ENCODE assay signal across 9 cellular contexts in the genomic region with DNA sequence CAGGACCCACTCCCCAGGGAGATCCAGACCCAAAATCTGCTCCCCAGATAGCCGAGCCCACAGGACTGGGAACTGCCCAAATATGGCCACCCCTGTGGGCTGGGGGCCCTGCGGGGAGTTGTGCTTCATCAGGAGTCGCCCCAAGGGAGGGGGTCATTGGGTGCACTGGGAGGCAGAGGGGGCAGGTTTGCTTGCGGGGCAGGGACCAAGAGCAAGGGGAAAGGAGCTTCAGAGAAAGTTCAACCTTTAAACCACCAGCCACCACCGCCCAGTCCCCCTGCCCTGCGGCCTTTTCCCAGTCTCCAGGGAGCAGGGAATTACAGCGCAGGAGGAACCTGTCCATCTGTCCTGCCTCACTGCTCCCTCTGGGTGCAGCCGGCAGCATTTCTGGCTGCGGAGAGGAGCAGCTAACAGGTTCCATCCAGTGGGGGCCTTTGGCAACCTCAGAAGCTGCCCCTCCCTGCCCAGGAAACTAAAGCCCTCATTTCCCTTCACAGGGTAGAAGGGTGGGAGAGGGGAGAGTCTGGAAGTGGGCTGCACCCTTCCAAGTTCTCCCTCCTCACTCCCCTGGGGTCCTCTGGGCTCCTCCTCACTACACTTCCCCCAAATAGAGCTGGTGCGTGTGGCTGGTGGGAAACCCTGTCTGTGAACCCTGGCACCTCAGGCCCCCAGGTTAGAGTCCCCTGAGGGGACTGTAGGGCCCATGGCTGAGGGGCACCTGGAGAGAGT. TPM values are rescaled to one million over a fixed set of nuclear protein-coding genes. Genes with fewer than 3 reads are reported as not detected.
DNase-seq lines count a peak whose midpoint lies in the region; ATAC-seq, FAIRE-seq and TF ChIP-seq lines count a peak whose summit lies in the region.
"Had no signal": no experiment of that assay in that cellular context is flagged by ENCODE, and none has a peak within 500 bp of the region (broad histone marks: within the 10 kb centered on the region; RNA-seq: fewer than 3 reads in every experiment).

No MANE protein-coding gene starts in this region.

- H3K36me3 Mint-ChIP-seq in activated CD4-positive, alpha-beta T cell treated with anti-CD3 and anti-CD28 coated beads, Interleukin-2, amount 10 ng/mL, durations not matched to agents 7 days and 5 days (ENCODE audit: low read depth) = peaks cover 4% of the 10 kb centered on the region
- no peaks in the 10 kb centered on the region for H3K36me3 Mint-ChIP-seq in activated T-helper 2 cell treated with anti-CD3 and anti-CD28 coated beads, Interferon-gamma antibody, Interleukin-2, Interleukin-4, amounts not matched to agents 10 μg/mL and 5 μg/mL and 100 μg/mL, durations not matched to agents 14 hours and 24 hours and 36 hours (ENCODE audit: low read depth)

- dilution Hi-C loops in keratinocyte (cut with MboI; ENCODE audit: extremely low pct_ligation_motif_present, low sequenced_read_pairs) = no loop called here

- DNase-seq in activated CD4-positive, alpha-beta T cell treated with anti-CD3 and anti-CD28 coated beads, Interleukin-2, amount 10 ng/mL, durations not matched to agents 7 days and 5 days = peak; percentile 18
- DNase-seq in activated CD4-positive, alpha-beta T cell treated with anti-CD3 and anti-CD28 coated beads for 1 hour = no peak
- DNase-seq in activated T-helper 2 cell treated with anti-CD3 and anti-CD28 coated beads, Interferon-gamma antibody, Interleukin-2, Interleukin-4, amounts not matched to agents 10 μg/mL and 5 μg/mL and 100 μg/mL, durations not matched to agents 14 hours and 24 hours and 36 hours (ENCODE audit: low spot score) = no peak
- no peak for DNase-seq in keratinocyte (ENCODE audit: low read depth, low spot score)
- no peak for DNase-seq in thoracic aorta (ENCODE audit: low spot score)
- DNase-seq in EL = no peak

- no peaks in the 10 kb centered on the region for H4K20me1 ChIP-seq in keratinocyte (ENCODE audit: control insufficient read depth, extremely low read depth, insufficient read depth, low read length)

- H3K4me1 Mint-ChIP-seq in activated CD4-positive, alpha-beta T cell treated with anti-CD3 and anti-CD28 coated beads, Interleukin-2, amount 10 ng/mL, durations not matched to agents 7 days and 5 days = peaks cover 48% of the 10 kb centered on the region
- H3K4me1 Mint-ChIP-seq in activated T-helper 2 cell treated with anti-CD3 and anti-CD28 coated beads, Interferon-gamma antibody, Interleukin-2, Interleukin-4, amounts not matched to agents 10 μg/mL and 5 μg/mL and 100 μg/mL, durations not matched to agents 14 hours and 24 hours and 36 hours (ENCODE audit: low read depth) = peaks cover 28% of the 10 kb centered on the region

- intact Hi-C loops in activated T-helper 2 cell treated with anti-CD3 and anti-CD28 coated beads, Interferon-gamma antibody, Interleukin-2, Interleukin-4, amounts not matched to agents 10 μg/mL and 5 μg/mL and 100 μg/mL, durations not matched to agents 14 hours and 24 hours and 36 hours (cut with micrococcal nuclease) = no loop called here

- no peaks in the 10 kb centered on the region for H3K27me3 Mint-ChIP-seq in activated CD4-positive, alpha-beta T cell treated with anti-CD3 and anti-CD28 coated beads, Interleukin-2, amount 10 ng/mL, durations not matched to agents 7 days and 5 days
- no peaks in the 10 kb centered on the region for H3K27me3 Mint-ChIP-seq in activated T-helper 2 cell treated with anti-CD3 and anti-CD28 coated beads, Interferon-gamma antibody, Interleukin-2, Interleukin-4, amounts not matched to agents 10 μg/mL and 5 μg/mL and 100 μg/mL, durations not matched to agents 14 hours and 24 hours and 36 hours (ENCODE audit: low read depth)

- no peak for TF ChIP-seq CTCF in keratinocyte (optimal IDR thresholded peaks at IDR 0.05 in 1 of 3, IDR thresholded peaks at IDR 0.05 in 1 of 3, conservative IDR thresholded peaks at IDR 0.05 in 1 of 3; ENCODE audit: extremely low read depth in 1 of 3, insufficient read depth in 2 of 3, low read length in 3 of 3)
- TF ChIP-seq CTCF in thoracic aorta (IDR thresholded peaks at IDR 0.05) = no peak

- H3K36me3 ChIP-seq in keratinocyte (ENCODE audit: control insufficient read depth in 2 of 2, extremely low read depth in 1 of 2, insufficient read depth in 2 of 2, low read length in 2 of 2) (peaks cover 0 to 2% of the 10 kb centered on the region in 2 experiments), thoracic aorta (peaks cover 4% of the 10 kb centered on the region)

- H3K4me3 ChIP-seq in keratinocyte (ENCODE audit: control insufficient read depth in 2 of 3, extremely low read depth in 1 of 3, insufficient read depth in 2 of 3, low read depth in 1 of 3, low read length in 3 of 3) (no peak overlapping the region), thoracic aorta (peak overlapping the region; percentile 60)

- peak overlapping the region; percentile 98 for H3K27ac Mint-ChIP-seq in activated CD4-positive, alpha-beta T cell treated with anti-CD3 and anti-CD28 coated beads, Interleukin-2, amount 10 ng/mL, durations not matched to agents 7 days and 5 days
- H3K27ac Mint-ChIP-seq in activated T-helper 2 cell treated with anti-CD3 and anti-CD28 coated beads, Interferon-gamma antibody, Interleukin-2, Interleukin-4, amounts not matched to agents 10 μg/mL and 5 μg/mL and 100 μg/mL, durations not matched to agents 14 hours and 24 hours and 36 hours = peak overlapping the region; percentile 87

- no peak overlapping the region for H3K9ac ChIP-seq in keratinocyte (ENCODE audit: control insufficient read depth, extremely low read depth, insufficient read depth, low read length)

- no peaks in the 10 kb centered on the region for H3K9me3 Mint-ChIP-seq in activated CD4-positive, alpha-beta T cell treated with anti-CD3 and anti-CD28 coated beads, Interleukin-2, amount 10 ng/mL, durations not matched to agents 7 days and 5 days
- H3K9me3 Mint-ChIP-seq in activated T-helper 2 cell treated with anti-CD3 and anti-CD28 coated beads, Interferon-gamma antibody, Interleukin-2, Interleukin-4, amounts not matched to agents 10 μg/mL and 5 μg/mL and 100 μg/mL, durations not matched to agents 14 hours and 24 hours and 36 hours = no peaks in the 10 kb centered on the region

- H3K4me3 Mint-ChIP-seq in activated CD4-positive, alpha-beta T cell treated with anti-CD3 and anti-CD28 coated beads, Interleukin-2, amount 10 ng/mL, durations not matched to agents 7 days and 5 days = peak overlapping the region; percentile 77
- H3K4me3 Mint-ChIP-seq in activated T-helper 2 cell treated with anti-CD3 and anti-CD28 coated beads, Interferon-gamma antibody, Interleukin-2, Interleukin-4, amounts not matched to agents 10 μg/mL and 5 μg/mL and 100 μg/mL, durations not matched to agents 14 hours and 24 hours and 36 hours (ENCODE audit: low read depth) = peak overlapping the region; percentile 75

- FAIRE-seq in keratinocyte (lab: Jason Lieb, UNC) = no peak
- FAIRE-seq: colon had no signal

- CTCF ChIA-PET in activated CD4-positive, alpha-beta T cell treated with anti-CD3 and anti-CD28 coated beads, Interleukin-2, amount 10 ng/mL, durations not matched to agents 7 days and 5 days (lab: Charles Lee) = interaction anchor here (1.9 kb wide), 1 partner anchor 13 kb away, joined by 9 read pairs; a partner anchor contains a TSS

- H3K27ac ChIP-seq in keratinocyte (ENCODE audit: control insufficient read depth, insufficient read depth, low read length) (no peak overlapping the region), thoracic aorta (peak overlapping the region; percentile 69 to 70)

- H3K4me1 ChIP-seq in keratinocyte (ENCODE audit: control insufficient read depth, extremely low read depth, insufficient read depth, low read length) = peaks cover 3% of the 10 kb centered on the region
- peaks cover 11 to 28% of the 10 kb centered on the region in 2 donors for H3K4me1 ChIP-seq in thoracic aorta (ENCODE audit: control insufficient read depth in 1 of 2, low read depth in 2 of 2)

- H3K27me3 ChIP-seq in keratinocyte (ENCODE audit: control insufficient read depth, extremely low read depth, insufficient read depth, low read length) = no peaks in the 10 kb centered on the region
- no peaks in the 10 kb centered on the region for H3K27me3 ChIP-seq in thoracic aorta (replicated peaks; ENCODE audit: insufficient read depth)

- no peak overlapping the region for H2AFZ ChIP-seq in keratinocyte (ENCODE audit: control insufficient read depth, low read length)

- no peaks in the 10 kb centered on the region for H3K9me1 ChIP-seq in keratinocyte (ENCODE audit: control insufficient read depth, extremely low read depth, insufficient read depth, low read length)

- peak overlapping the region; percentile 54 for H3K4me2 ChIP-seq in keratinocyte (ENCODE audit: control insufficient read depth, extremely low read depth, insufficient read depth, low read depth, low read length)

- ATAC-seq in thoracic aorta (ENCODE audit: insufficient number of reproducible peaks, low FRiP score, low read depth) (no peak), esophagus mucosa (no peak), HG03565 (IDR thresholded peaks at IDR 0.05; ENCODE audit: unreplicated experiment) (no peak)

- no peaks in the 10 kb centered on the region for H3K9me3 ChIP-seq in keratinocyte (ENCODE audit: control insufficient read depth, low read depth, low read length)
- H3K9me3 ChIP-seq in thoracic aorta = no peaks in the 10 kb centered on the region

- POLR2A ChIA-PET in activated CD4-positive, alpha-beta T cell treated with anti-CD3 and anti-CD28 coated beads, Interleukin-2, amount 10 ng/mL, durations not matched to agents 7 days and 5 days (lab: Charles Lee) = no interaction called here

- H3K79me2 ChIP-seq in keratinocyte (ENCODE audit: control insufficient read depth, insufficient read depth, low read length) = no peaks in the 10 kb centered on the region

RNA-seq across cellular contexts. Expression of a gene that starts 13.8 kb away (rescaled TPM):
- total RNA-seq in activated CD4-positive, alpha-beta T cell treated with anti-CD3 and anti-CD28 coated beads, Interleukin-2, amount 10 ng/mL, durations not matched to agents 7 days and 5 days = 100 to 1,000 TPM; 119 to 131 TPM
- total RNA-seq in activated T-helper 2 cell treated with anti-CD3 and anti-CD28 coated beads, Interferon-gamma antibody, Interleukin-2, Interleukin-4, amounts not matched to agents 10 μg/mL and 5 μg/mL and 100 μg/mL, durations not matched to agents 14 hours and 24 hours and 36 hours = 83.4 and 88.9 TPM in 2 replicates
- polyA plus RNA-seq in keratinocyte = 2.1 to 13.1 TPM (median 7.8 TPM) in 3 replicates
- polyA plus RNA-seq in keratinocyte (2011; ENCODE audit: low read depth) = not detected
- 3.8 and 3.9 TPM in 2 replicates for polyA plus RNA-seq in keratinocyte (2011; cell fraction: cytosol; rRNA removed)
- polyA plus RNA-seq in keratinocyte (2011; cell fraction: nucleus; rRNA removed) = 1.7 and 1.9 TPM in 2 replicates
- polyA plus RNA-seq in keratinocyte (2012; ENCODE audit: low replicate concordance) = 0.24 and 11.8 TPM in 2 replicates
- polyA minus RNA-seq in keratinocyte = 1.8 to 10.6 TPM (median 8.2 TPM) in 3 replicates
- polyA minus RNA-seq in keratinocyte (2011; cell fraction: cytosol; rRNA and poly(A)+ RNA removed) = 3.1 TPM
- 1.7 and 2.0 TPM in 2 replicates for polyA minus RNA-seq in keratinocyte (2011; cell fraction: nucleus; rRNA and poly(A)+ RNA removed)
- 1 to 10 TPM in 1 of 2 donors, under 1 TPM in 1; 0.14 to 1.1 TPM for total RNA-seq in thoracic aorta
- 13.9 TPM for total RNA-seq in esophagus mucosa

RNA-seq across cellular contexts. Expression of a gene that starts 32.6 kb away (rescaled TPM):
- total RNA-seq in activated CD4-positive, alpha-beta T cell treated with anti-CD3 and anti-CD28 coated beads, Interleukin-2, amount 10 ng/mL, durations not matched to agents 7 days and 5 days = 10 to 100 TPM; 50.6 to 56.8 TPM
- total RNA-seq in activated T-helper 2 cell treated with anti-CD3 and anti-CD28 coated beads, Interferon-gamma antibody, Interleukin-2, Interleukin-4, amounts not matched to agents 10 μg/mL and 5 μg/mL and 100 μg/mL, durations not matched to agents 14 hours and 24 hours and 36 hours = 75.4 and 76.8 TPM in 2 replicates
- polyA plus RNA-seq in keratinocyte = 10.1 to 57.2 TPM (median 13.7 TPM) in 3 replicates
- 9.4 TPM for polyA plus RNA-seq in keratinocyte (2011; ENCODE audit: low read depth)
- 30.5 and 39.1 TPM in 2 replicates for polyA plus RNA-seq in keratinocyte (2011; cell fraction: cytosol; rRNA removed)
- 22.1 and 26.0 TPM in 2 replicates for polyA plus RNA-seq in keratinocyte (2011; cell fraction: nucleus; rRNA removed)
- polyA plus RNA-seq in keratinocyte (2012; ENCODE audit: low replicate concordance) = 26.5 and 53.2 TPM in 2 replicates
- polyA minus RNA-seq in keratinocyte = 23.2 to 80.7 TPM (median 31.9 TPM) in 3 replicates
- polyA minus RNA-seq in keratinocyte (2011; cell fraction: cytosol; rRNA and poly(A)+ RNA removed) = 20.9 TPM
- polyA minus RNA-seq in keratinocyte (2011; cell fraction: nucleus; rRNA and poly(A)+ RNA removed) = 7.9 and 12.6 TPM in 2 replicates
- total RNA-seq in thoracic aorta (100 to 1,000 TPM in 1 of 2 donors, 10 to 100 TPM in 1; 93.2 to 107 TPM), esophagus mucosa (45.2 TPM)

RNA-seq across cellular contexts. Expression of a gene that starts 55.8 kb away (rescaled TPM):
- total RNA-seq in activated CD4-positive, alpha-beta T cell treated with anti-CD3 and anti-CD28 coated beads, Interleukin-2, amount 10 ng/mL, durations not matched to agents 7 days and 5 days = 10 to 100 TPM; 12.5 to 14.0 TPM
- 10.7 and 11.3 TPM in 2 replicates for total RNA-seq in activated T-helper 2 cell treated with anti-CD3 and anti-CD28 coated beads, Interferon-gamma antibody, Interleukin-2, Interleukin-4, amounts not matched to agents 10 μg/mL and 5 μg/mL and 100 μg/mL, durations not matched to agents 14 hours and 24 hours and 36 hours
- 3.2 to 6.8 TPM (median 4.6 TPM) in 3 replicates for polyA plus RNA-seq in keratinocyte
- 12.7 TPM for polyA plus RNA-seq in keratinocyte (2011; ENCODE audit: low read depth)
- polyA plus RNA-seq in keratinocyte (2011; cell fraction: cytosol; rRNA removed) = 2.7 and 5.9 TPM in 2 replicates
- polyA plus RNA-seq in keratinocyte (2011; cell fraction: nucleus; rRNA removed) = 15.4 and 24.4 TPM in 2 replicates
- polyA plus RNA-seq in keratinocyte (2012; ENCODE audit: low replicate concordance) = 6.8 and 14.0 TPM in 2 replicates
- 11.9 to 24.3 TPM (median 15.4 TPM) in 3 replicates for polyA minus RNA-seq in keratinocyte
- polyA minus RNA-seq in keratinocyte (2011; cell fraction: cytosol; rRNA and poly(A)+ RNA removed) = 20.5 TPM
- 16.5 and 29.4 TPM in 2 replicates for polyA minus RNA-seq in keratinocyte (2011; cell fraction: nucleus; rRNA and poly(A)+ RNA removed)
- total RNA-seq in thoracic aorta = 10 to 100 TPM; 15.4 to 15.7 TPM
- 5.5 TPM for total RNA-seq in esophagus mucosa

RNA-seq across cellular contexts. Expression of a gene that starts 59.7 kb away (rescaled TPM):
- total RNA-seq in activated CD4-positive, alpha-beta T cell treated with anti-CD3 and anti-CD28 coated beads, Interleukin-2, amount 10 ng/mL, durations not matched to agents 7 days and 5 days = 10 to 100 TPM; 80.7 to 84.5 TPM
- 131 and 136 TPM in 2 replicates for total RNA-seq in activated T-helper 2 cell treated with anti-CD3 and anti-CD28 coated beads, Interferon-gamma antibody, Interleukin-2, Interleukin-4, amounts not matched to agents 10 μg/mL and 5 μg/mL and 100 μg/mL, durations not matched to agents 14 hours and 24 hours and 36 hours
- polyA plus RNA-seq in keratinocyte = 5.3 to 11.3 TPM (median 7.3 TPM) in 3 replicates
- polyA plus RNA-seq in keratinocyte (2011; ENCODE audit: low read depth) = 6.5 TPM
- 5.3 and 11.3 TPM in 2 replicates for polyA plus RNA-seq in keratinocyte (2011; cell fraction: cytosol; rRNA removed)
- 14.1 and 16.5 TPM in 2 replicates for polyA plus RNA-seq in keratinocyte (2011; cell fraction: nucleus; rRNA removed)
- polyA plus RNA-seq in keratinocyte (2012; ENCODE audit: low replicate concordance) = 13.6 and 19.5 TPM in 2 replicates
- polyA minus RNA-seq in keratinocyte = 4.1 to 14.1 TPM (median 5.3 TPM) in 3 replicates
- 15.9 TPM for polyA minus RNA-seq in keratinocyte (2011; cell fraction: cytosol; rRNA and poly(A)+ RNA removed)
- 5.1 and 5.6 TPM in 2 replicates for polyA minus RNA-seq in keratinocyte (2011; cell fraction: nucleus; rRNA and poly(A)+ RNA removed)
- total RNA-seq in thoracic aorta (10 to 100 TPM in 1 of 2 donors, 1 to 10 TPM in 1; 8.9 to 27.5 TPM), esophagus mucosa (24.8 TPM)
